In the genomic region with DNA sequence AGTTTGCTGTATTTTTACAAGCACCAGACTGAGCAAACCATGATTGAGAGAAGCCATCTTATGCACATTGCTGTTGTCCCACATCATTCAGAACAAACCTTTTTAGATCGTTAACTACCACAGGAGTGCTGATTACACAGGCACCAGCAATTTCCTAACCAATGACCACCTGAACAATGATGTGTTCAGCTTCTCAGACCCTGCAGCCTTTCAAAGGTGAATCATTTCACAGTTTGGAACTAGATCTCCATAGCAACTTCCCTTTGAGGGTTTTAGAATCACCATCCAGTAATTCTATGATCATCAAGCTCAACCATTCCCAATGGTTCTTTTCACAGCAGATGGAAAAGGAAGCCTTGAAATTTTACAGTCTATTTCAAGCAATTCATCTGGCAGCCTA, we compare ENCODE assay signal across 11 cellular contexts.
A peak's percentile ranks its signal among the peaks of the same experiment; 100 is the strongest.
DNase-seq lines count a peak whose midpoint lies in the region; ATAC-seq and TF ChIP-seq lines count a peak whose summit lies in the region.
"Had no signal": no experiment of that assay in that cellular context is flagged by ENCODE, and none has a peak within 500 bp of the region (broad histone marks: within the 10 kb centered on the region; RNA-seq: fewer than 3 reads in every experiment).

No MANE protein-coding gene starts in this region.

- H3K9me3 ChIP-seq in PC-3 (ENCODE audit: low read length) (no peaks in the 10 kb centered on the region), left ventricle myocardium inferior (replicated peaks) (peaks cover 41% of the 10 kb centered on the region)

- H3K9ac ChIP-seq in PC-3 (ENCODE audit: low read length) = no peak overlapping the region

- intact Hi-C loops in PC-3 (cut with micrococcal nuclease) = no loop called here
- intact Hi-C loops in left ventricle myocardium inferior (cut with micrococcal nuclease) = no loop called here

- H3K27ac ChIP-seq in PC-3 (ENCODE audit: low read length) (no peak overlapping the region), foreskin keratinocyte (peak overlapping the region; percentile 36), left ventricle myocardium inferior (replicated peaks) (no peak overlapping the region)
- H3K27ac ChIP-seq: adrenal gland had no signal

- no peaks in the 10 kb centered on the region for H3K9me2 ChIP-seq in PC-3 (replicated peaks; ENCODE audit: low read length)

- H3K4me1 ChIP-seq in PC-3 (ENCODE audit: insufficient read depth, low read length) = no peaks in the 10 kb centered on the region; the same call in 1 of the 2 replicates
- H3K4me1 ChIP-seq in foreskin keratinocyte = peaks cover 24% of the 10 kb centered on the region
- H3K4me1 ChIP-seq in left ventricle myocardium inferior = peaks cover 4% of the 10 kb centered on the region
- H3K4me1 ChIP-seq: adrenal gland had no signal

- peaks cover 5% of the 10 kb centered on the region; the same call in 1 of the 2 replicates for H3K36me3 ChIP-seq in PC-3 (ENCODE audit: low read depth, low read length)
- H3K36me3 ChIP-seq in left ventricle myocardium inferior = peaks cover 3% of the 10 kb centered on the region
- H3K36me3 ChIP-seq: adrenal gland had no signal

- no TSS peak for BruUV-seq in PC-3 (replicated peaks; lab: Mats Ljungman, UMichigan)

- H3K27me3 ChIP-seq in PC-3 (ENCODE audit: low read length) (no peaks in the 10 kb centered on the region), foreskin keratinocyte (no peaks in the 10 kb centered on the region), left ventricle myocardium inferior (ENCODE audit: low read depth) (no peaks in the 10 kb centered on the region)
- H3K27me3 ChIP-seq: adrenal gland had no signal

- no peak overlapping the region for H3K4me2 ChIP-seq in PC-3 (ENCODE audit: low read length)

- ATAC-seq in PC-3 (no peak), foreskin keratinocyte (peak; percentile 99), GM18861 (IDR thresholded peaks at IDR 0.05; ENCODE audit: unreplicated experiment) (no peak)
- ATAC-seq: naive thymus-derived CD8-positive, alpha-beta T cell had no signal

- CTCF ChIA-PET in PC-3 (lab: Charles Lee) = no interaction called here

- TF ChIP-seq CTCF in PC-3 (conservative IDR thresholded peaks at IDR 0.05; ENCODE audit: low read depth, low read length) (no peak), foreskin keratinocyte (conservative IDR thresholded peaks at IDR 0.05) (no peak), left ventricle myocardium inferior (IDR thresholded peaks at IDR 0.05; ENCODE audit: borderline replicate concordance) (no peak)

- POLR2A ChIA-PET in PC-3 (lab: Charles Lee; ENCODE audit: unreplicated experiment) = no interaction called here

- H2AFZ ChIP-seq in PC-3 (ENCODE audit: low read length) = no peak overlapping the region

- peaks cover 67% of the 10 kb centered on the region for H3K79me2 ChIP-seq in PC-3 (ENCODE audit: low read length)

- DNase-seq in COR-L47 (lab: John Stamatoyannopoulos, UW) (peak; percentile 23), LHCN-M2 (ENCODE audit: low read depth) (peak; percentile 62), PC-3 (peak; percentile 48), foreskin keratinocyte (peak; percentile 97 to 99), Kasumi-1 (lab: John Stamatoyannopoulos, UW) (no peak), GF-D8 (lab: John Stamatoyannopoulos, UW) (no peak), left ventricle myocardium inferior (no peak)
- DNase-seq: adrenal gland; naive thymus-derived CD8-positive, alpha-beta T cell; NCI-H524 had no signal

- H4K20me1 ChIP-seq in PC-3 (ENCODE audit: low read length) = no peaks in the 10 kb centered on the region

- H3K4me3 ChIP-seq in PC-3 (ENCODE audit: low read length) = no peak overlapping the region
- H3K4me3 ChIP-seq in left ventricle myocardium inferior = no peak overlapping the region
- H3K4me3 ChIP-seq: adrenal gland had no signal

- no peaks in the 10 kb centered on the region for H3F3A ChIP-seq in PC-3 (ENCODE audit: low read length, unreplicated experiment)

Comparison
In these comparisons a context has a peak if more than half of its experiments do, and no peak if none do; other contexts are left out.
1. DNase-seq: peak in COR-L47 (single experiment), LHCN-M2 (single experiment), PC-3 (single experiment) and foreskin keratinocyte (2 of 2); none in Kasumi-1 (0 of 2), GF-D8 (single experiment) and left ventricle myocardium inferior (single experiment).